Comparison of ENCODE assay signal across 1 cellular context in the genomic region with DNA sequence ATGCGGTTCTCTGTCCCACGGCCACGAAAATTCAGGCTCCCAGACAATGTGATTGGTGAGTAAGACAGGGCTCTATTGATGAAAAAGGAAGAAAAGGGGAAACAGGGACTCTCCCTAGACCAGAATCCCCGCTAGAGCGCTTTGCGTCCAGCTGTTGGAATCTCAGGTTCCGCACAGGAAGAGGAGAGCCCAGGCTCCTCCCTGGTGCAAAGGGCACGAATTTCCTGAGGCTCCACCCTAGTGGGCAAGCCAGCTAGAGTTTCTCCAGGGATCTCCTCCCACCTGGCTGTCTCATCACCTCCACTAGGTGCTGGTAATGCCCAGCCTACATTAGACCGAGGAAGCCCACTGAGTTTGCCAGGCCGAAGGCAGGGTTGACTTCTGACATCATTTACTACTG.
TF ChIP-seq lines count a peak whose summit lies in the region.

No MANE protein-coding gene starts in this region.

TF ChIP-seq in HepG2, 621 proteins besides CTCF, POLR2A, EP300 and RAD21 (continued from another document):
- peak; percentile 61 for TF ChIP-seq ARID5B (CRISPR knock-in tag; IDR thresholded peaks at IDR 0.05)
- TF ChIP-seq MBNL3 (CRISPR knock-in tag; conservative IDR thresholded peaks at IDR 0.05): no peak
- TF ChIP-seq GABPB1 (CRISPR knock-in tag; IDR thresholded peaks at IDR 0.05): peak; percentile 69
- TF ChIP-seq ZNF644 (CRISPR knock-in tag; IDR thresholded peaks at IDR 0.05; ENCODE audit: low read depth): peak; percentile 74
- TF ChIP-seq ZNF619 (CRISPR knock-in tag; IDR thresholded peaks at IDR 0.05): 0 out of 2 replicates have a peak, but pooled peaks have one; percentile 40
- TF ChIP-seq HNF4G (IDR thresholded peaks at IDR 0.05; ENCODE audit: borderline replicate concordance, low read depth, low read length): peak; percentile 31; the same call in 1 of the 2 replicates
- no peak; the same call in 1 of the 2 replicates for TF ChIP-seq HNF4G (CRISPR knock-in tag; IDR thresholded peaks at IDR 0.05; ENCODE audit: borderline replicate concordance, low read depth)
